21 cellular contexts compared by ENCODE assay signal in the genomic region with DNA sequence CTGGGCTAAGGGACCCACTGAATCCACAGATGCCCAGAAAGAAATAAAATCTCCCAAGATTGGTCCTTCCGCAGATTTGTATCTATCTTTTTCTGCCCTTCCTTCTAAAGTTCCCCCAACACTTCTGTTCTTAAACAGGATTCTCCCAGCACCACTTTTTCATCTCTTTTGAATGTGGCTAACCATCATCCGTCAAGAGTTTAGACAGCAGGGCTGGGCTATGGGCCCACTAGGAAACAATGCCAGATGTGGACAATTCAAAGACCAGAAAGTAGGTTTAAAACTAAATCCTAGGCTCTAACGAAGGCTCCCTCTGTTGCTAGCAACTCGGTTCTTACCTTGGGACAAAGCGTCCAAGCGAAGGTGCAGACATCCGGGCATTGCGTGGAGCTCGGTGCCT.
DNase-seq lines count a peak whose midpoint lies in the region; ATAC-seq and TF ChIP-seq lines count a peak whose summit lies in the region.
"Had no signal": no experiment of that assay in that cellular context is flagged by ENCODE, and none has a peak within 500 bp of the region (broad histone marks: within the 10 kb centered on the region; RNA-seq: fewer than 3 reads in every experiment).

No MANE protein-coding gene starts in this region.

- DNase-seq in left ventricle myocardium inferior (no peak), Right ventricle myocardium superior (no peak), fibroblast of mammary gland (ENCODE audit: low read depth) (peak; percentile 49), neural crest cell (ENCODE audit: low read depth, low spot score) (no peak), inferior parietal cortex (ENCODE audit: extremely low spot score) (no peak), NCI-H774 (lab: John Stamatoyannopoulos, UW) (no peak)
- DNase-seq: BE2C; CD4-positive, alpha-beta memory T cell; DND-41; GF-D8; MG63; NCI-H1092 treated with DMSO at 0.1 percent for 48 hours; NCI-H1694 treated with DMSO at 0.1 percent for 48 hours; NCI-H446; SHP77 had no signal

- intact Hi-C loops in left ventricle myocardium inferior (cut with micrococcal nuclease): no loop called here
- intact Hi-C loops in Right ventricle myocardium superior (cut with DNase I): no loop called here

- H3K27ac ChIP-seq in left ventricle myocardium inferior (replicated peaks): peak overlapping the region; percentile 69
- H3K27ac ChIP-seq: KMS-11 had no signal

- H3K36me3 Mint-ChIP-seq in neural crest cell (ENCODE audit: low read depth): no peaks in the 10 kb centered on the region

- H3K4me1 Mint-ChIP-seq in neural crest cell: peaks cover 11% of the 10 kb centered on the region

- ATAC-seq in Right ventricle myocardium superior (ENCODE audit: poor library complexity) (no peak), GM19463 (IDR thresholded peaks at IDR 0.05; ENCODE audit: unreplicated experiment) (no peak), HG03139 (IDR thresholded peaks at IDR 0.05; ENCODE audit: unreplicated experiment) (no peak)
- ATAC-seq: HepG2, Panc1 had no signal

- H3K4me1 ChIP-seq in left ventricle myocardium inferior: peaks cover 62% of the 10 kb centered on the region
- H3K4me1 ChIP-seq: BE2C, HAP-1 had no signal

- H3K27me3 Mint-ChIP-seq in neural crest cell (ENCODE audit: low read depth): no peaks in the 10 kb centered on the region
- H3K27me3 Mint-ChIP-seq: CD4-positive, alpha-beta memory T cell had no signal

- H3K9me3 ChIP-seq in left ventricle myocardium inferior (replicated peaks): no peaks in the 10 kb centered on the region
- H3K9me3 ChIP-seq: BE2C, HAP-1, MG63 had no signal

- H3K4me3 ChIP-seq in left ventricle myocardium inferior: no peak overlapping the region
- H3K4me3 ChIP-seq in fibroblast of mammary gland (ENCODE audit: control insufficient read depth, low read depth, low read length): no peak overlapping the region
- H3K4me3 ChIP-seq: HAP-1, MG63 had no signal

- H3K27ac Mint-ChIP-seq in neural crest cell (ENCODE audit: unreplicated experiment): peak overlapping the region; percentile 44

- TF ChIP-seq CTCF in left ventricle myocardium inferior (IDR thresholded peaks at IDR 0.05; ENCODE audit: borderline replicate concordance): no peak
- TF ChIP-seq CTCF in fibroblast of mammary gland (conservative IDR thresholded peaks at IDR 0.05; ENCODE audit: control insufficient read depth, insufficient read depth, low read depth, low read length): no peak
- no peak for TF ChIP-seq CTCF in neural crest cell (conservative IDR thresholded peaks at IDR 0.05)

- H3K36me3 ChIP-seq in left ventricle myocardium inferior: peaks cover 10% of the 10 kb centered on the region
- H3K36me3 ChIP-seq: BE2C, HAP-1 had no signal

- H3K9me3 Mint-ChIP-seq in neural crest cell: no peaks in the 10 kb centered on the region
- H3K9me3 Mint-ChIP-seq: CD4-positive, alpha-beta memory T cell had no signal

- no peaks in the 10 kb centered on the region for H3K27me3 ChIP-seq in left ventricle myocardium inferior (ENCODE audit: low read depth)
- H3K27me3 ChIP-seq: BE2C, MG63 had no signal

- no peak overlapping the region for H3K4me3 Mint-ChIP-seq in neural crest cell
- H3K4me3 Mint-ChIP-seq: CD4-positive, alpha-beta memory T cell had no signal
